1 cellular context compared by ENCODE assay signal in genomic region chr18:31610841-31611240, GRCh38.
TF ChIP-seq lines count a peak whose summit lies in the region.

No MANE protein-coding gene starts in this region.

TF ChIP-seq in HepG2, 621 proteins besides CTCF, POLR2A, EP300 and RAD21 (continued from another document):
- TF ChIP-seq ZNF407 (CRISPR knock-in tag; IDR thresholded peaks at IDR 0.05; ENCODE audit: not compliant biosample characterization) (no peak), SALL1 (CRISPR knock-in tag; IDR thresholded peaks at IDR 0.05) (no peak), PATZ1 (CRISPR knock-in tag; IDR thresholded peaks at IDR 0.05) (0 out of 2 replicates have a peak, but pooled peaks have one; percentile 21), NR2F6 (IDR thresholded peaks at IDR 0.05) (no peak), NR2F6 (CRISPR knock-in tag; IDR thresholded peaks at IDR 0.05) (peak; percentile 41; the same call in 1 of the 2 replicates), ARNTL (CRISPR knock-in tag; IDR thresholded peaks at IDR 0.05) (no peak), ZNF331 (CRISPR knock-in tag; IDR thresholded peaks at IDR 0.05) (0 out of 2 replicates have a peak, but pooled peaks have one; percentile 13), SMC3 (IDR thresholded peaks at IDR 0.05; ENCODE audit: low read length) (peak; percentile 80), ZNF761 (CRISPR knock-in tag; conservative IDR thresholded peaks at IDR 0.05) (0 out of 2 replicates have a peak, but pooled peaks have one; percentile 20), POLR2AphosphoS2 (IDR thresholded peaks at IDR 0.05; ENCODE audit: low read depth, low read length) (no peak), ISX (CRISPR knock-in tag; conservative IDR thresholded peaks at IDR 0.05) (no peak), HOMEZ (CRISPR knock-in tag; IDR thresholded peaks at IDR 0.05; ENCODE audit: low read depth) (peak; percentile 32; the same call in 1 of the 2 replicates), FOXA3 (CRISPR knock-in tag; IDR thresholded peaks at IDR 0.05) (0 out of 2 replicates have a peak, but pooled peaks have one; percentile 12), ZNF292 (CRISPR knock-in tag; IDR thresholded peaks at IDR 0.05; ENCODE audit: borderline replicate concordance, low read depth) (peak; percentile 58; the same call in 1 of the 2 replicates), MAFK (conservative IDR thresholded peaks at IDR 0.05 in 1 of 2, IDR thresholded peaks at IDR 0.05 in 1 of 2; ENCODE audit: low read length in 2 of 2) (no peak), ZNF644 (CRISPR knock-in tag; IDR thresholded peaks at IDR 0.05; ENCODE audit: low read depth) (peak; percentile 63; the same call in 1 of the 2 replicates), STAG1 (CRISPR knock-in tag; IDR thresholded peaks at IDR 0.05) (peak; percentile 44), MIXL1 (CRISPR knock-in tag; IDR thresholded peaks at IDR 0.05) (0 out of 2 replicates have a peak, but pooled peaks have one; percentile 13), ZNF235 (CRISPR knock-in tag; IDR thresholded peaks at IDR 0.05; ENCODE audit: borderline replicate concordance) (no peak), HOXA3 (CRISPR knock-in tag; IDR thresholded peaks at IDR 0.05) (0 out of 2 replicates have a peak, but pooled peaks have one; percentile 32), XRCC5 (optimal IDR thresholded peaks at IDR 0.05; ENCODE audit: low read length) (peak; percentile 40), FOXK1 (CRISPR knock-in tag; IDR thresholded peaks at IDR 0.05; ENCODE audit: borderline replicate concordance, low read depth) (0 out of 2 replicates have a peak, but pooled peaks have one; percentile 22), TEAD3 (CRISPR knock-in tag; optimal IDR thresholded peaks at IDR 0.05; ENCODE audit: borderline replicate concordance) (peak; percentile 32), HNF4A (CRISPR knock-in tag; IDR thresholded peaks at IDR 0.05) (0 out of 2 replicates have a peak, but pooled peaks have one; percentile 19), ZNF343 (CRISPR knock-in tag; IDR thresholded peaks at IDR 0.05) (no peak), GATAD2A (CRISPR knock-in tag; IDR thresholded peaks at IDR 0.05) (peak; percentile 30; the same call in 1 of the 2 replicates)
